ENCODE assay signal across 7 cellular contexts in genomic region chr10:37780536-37780935, GRCh38.
"Had no signal": no experiment of that assay in that cellular context is flagged by ENCODE, and none has a peak within 500 bp of the region (broad histone marks: within the 10 kb centered on the region; RNA-seq: fewer than 3 reads in every experiment).

No MANE protein-coding gene starts in this region.

- H3K9me3 ChIP-seq: HAP-1 had no signal

- H2AFZ ChIP-seq: GM23338 had no signal

- ATAC-seq: GM23338, HCT116, K562 had no signal

- H3K4me3 ChIP-seq: GM23338, HAP-1, K562 had no signal

- H3K27ac ChIP-seq: HL-60 had no signal

- H3K27ac Mint-ChIP-seq: GM23338, HFFc6 had no signal

- DNase-seq: HFFc6, IMR-90 had no signal

- H3K36me3 ChIP-seq: HAP-1 had no signal

- H3K4me2 ChIP-seq: GM23338 had no signal

- H3K4me1 Mint-ChIP-seq: GM23338 had no signal

- H3K4me3 Mint-ChIP-seq: GM23338, HFFc6 had no signal

- H3K4me1 ChIP-seq: HAP-1 had no signal
